ENCODE assay signal across 1 cellular context in genomic region chr16:74368002-74368979, GRCh38.
TF ChIP-seq lines count a peak whose summit lies in the region.

No MANE protein-coding gene starts in this region.

TF ChIP-seq in H1, 55 proteins besides CTCF, POLR2A, EP300 and RAD21 (continued from another document):
- TF ChIP-seq USF2 (IDR thresholded peaks at IDR 0.05; ENCODE audit: low read length): peak; percentile 59; the same call in 1 of the 2 replicates
- TF ChIP-seq ATF3 (IDR thresholded peaks at IDR 0.05; ENCODE audit: insufficient read depth, low read depth, low read length): peak; percentile 55; the same call in 1 of the 2 replicates
- peak; percentile 28; the same call in 1 of the 2 replicates for TF ChIP-seq TBP (IDR thresholded peaks at IDR 0.05; ENCODE audit: low read depth, low read length)
- peak; percentile 66; the same call in 1 of the 2 replicates for TF ChIP-seq CREB1 (IDR thresholded peaks at IDR 0.05)
- peak; percentile 76 for TF ChIP-seq CHD2 (IDR thresholded peaks at IDR 0.05; ENCODE audit: low read length)
- TF ChIP-seq POLR2AphosphoS5 (IDR thresholded peaks at IDR 0.05; ENCODE audit: low read depth, low read length): peak; percentile 65; the same call in 1 of the 2 replicates
- TF ChIP-seq TAF1 (IDR thresholded peaks at IDR 0.05; ENCODE audit: low read depth, low read length): peak; percentile 75
